ENCODE assay signal across 10 cellular contexts in genomic region chr1:63073530-63074306, GRCh38.
DNase-seq lines count a peak whose midpoint lies in the region; ATAC-seq and TF ChIP-seq lines count a peak whose summit lies in the region.
"Had no signal": no experiment of that assay in that cellular context is flagged by ENCODE, and none has a peak within 500 bp of the region (broad histone marks: within the 10 kb centered on the region; RNA-seq: fewer than 3 reads in every experiment).

No MANE protein-coding gene starts in this region.

- H3K9me3 ChIP-seq in heart left ventricle (peaks cover 0 to 16% (median 0%) of the 10 kb centered on the region in 12 donors), left lung (peaks cover 0 to 9% of the 10 kb centered on the region in 2 donors), gastroesophageal sphincter (peaks cover 0 to 22% (median 0%) of the 10 kb centered on the region in 3 donors)

- H3K27me3 ChIP-seq in heart left ventricle, result peaks cover 0 to 66% (median 31%) of the 10 kb centered on the region in 9 donors
- peaks cover 27 to 67% of the 10 kb centered on the region in 2 donors for H3K27me3 ChIP-seq in left lung
- peaks cover 51% of the 10 kb centered on the region for H3K27me3 ChIP-seq in gastroesophageal sphincter

- H3K27ac ChIP-seq in heart left ventricle (no peak overlapping the region), left lung (no peak overlapping the region), gastroesophageal sphincter (no peak overlapping the region)
- H3K27ac ChIP-seq: KMS-11 had no signal

- H3K4me1 ChIP-seq in heart left ventricle (peaks cover 0 to 5% (median 0%) of the 10 kb centered on the region in 12 donors), left lung (no peaks in the 10 kb centered on the region), gastroesophageal sphincter (peaks cover 0 to 7% (median 0%) of the 10 kb centered on the region in 3 donors)

- ATAC-seq in heart left ventricle, result peak; percentile 37 to 74 (median 45)
- ATAC-seq in Right ventricle myocardium inferior, result no peak
- peak; percentile 34 for ATAC-seq in left lung
- ATAC-seq in HG03442 (IDR thresholded peaks at IDR 0.05; ENCODE audit: unreplicated experiment), result no peak
- ATAC-seq in gastroesophageal sphincter, result no peak

- TF ChIP-seq POLR2A in heart left ventricle (IDR thresholded peaks at IDR 0.05) (no peak), gastroesophageal sphincter (IDR thresholded peaks at IDR 0.05) (no peak), erythroblast (IDR thresholded peaks at IDR 0.05; ENCODE audit: low read length) (no peak)

- intact Hi-C loops in heart left ventricle (cut with DNase I) (loop anchor here in 3 of 10 donors (5.0 to 10.0 kb wide), 2 partner anchors 99 to 111 kb away; no protein-coding TSS in a partner anchor), Right ventricle myocardium inferior (cut with DNase I) (no loop called here), left lung (cut with DNase I) (no loop called here)

- H3K4me3 ChIP-seq in heart left ventricle (peak overlapping the region in 11 of 12 donors; percentile 15 to 48 (median 37)), left lung (no peak overlapping the region), gastroesophageal sphincter (peak overlapping the region in 1 of 2 donors; percentile 33)

- TF ChIP-seq CTCF in heart left ventricle (IDR thresholded peaks at IDR 0.05) (peak in 7 of 12 donors; percentile 12 to 49 (median 31)), left lung (IDR thresholded peaks at IDR 0.05) (no peak), gastroesophageal sphincter (IDR thresholded peaks at IDR 0.05) (peak in 1 of 4 experiments; percentile 20)

- no peak for TF ChIP-seq EP300 in gastroesophageal sphincter (IDR thresholded peaks at IDR 0.05)

- WGBS in heart left ventricle, 4 donors, result 3 to 8% (median 5%) methylated on average over 37 to 39 of the region's 39 CpGs
- WGBS in gastroesophageal sphincter (ENCODE audit: low coverage in 1 of 2), 2 donors, result 3 to 7% methylated on average over 9 to 16 of the region's 39 CpGs

- no peaks in the 10 kb centered on the region for H3K36me3 ChIP-seq in heart left ventricle
- H3K36me3 ChIP-seq in left lung, result no peaks in the 10 kb centered on the region
- H3K36me3 ChIP-seq in gastroesophageal sphincter, result no peaks in the 10 kb centered on the region

- peak in 1 of 5 donors; percentile 25 for DNase-seq in heart left ventricle
- DNase-seq in Right ventricle myocardium inferior (ENCODE audit: missing footprints), result no peak
- peak; percentile 16 for DNase-seq in dermis blood vessel endothelial cell
- no peak for DNase-seq in left lung
- DNase-seq in stimulated activated CD4-positive, alpha-beta T cell treated with anti-CD3 and anti-CD28 coated beads, Interleukin-2, amount 100 ng/mL, for 24 hours, result no peak
- no peak for DNase-seq in erythroblast (lab: John Stamatoyannopoulos, UW)
- DNase-seq: activated naive CD4-positive, alpha-beta T cell treated with Interleukin-2 at 50 U/mL for 16 hours had no signal

Comparison
In these comparisons a context has a peak if more than half of its experiments do, and no peak if none do; other contexts are left out.
1. ATAC-seq: peak in heart left ventricle (4 of 4) and left lung (single experiment); none in Right ventricle myocardium inferior (single experiment), HG03442 (single experiment) and gastroesophageal sphincter (single experiment).
2. H3K4me3 ChIP-seq: peak in heart left ventricle (11 of 12); none in left lung (0 of 2).
3. CTCF ChIP-seq: peak in heart left ventricle (7 of 12); none in left lung (0 of 2).